In genomic region chr16:88649924-88650748, GRCh38 we compare ENCODE assay signal across 7 cellular contexts. TPM values are rescaled to one million over a fixed set of nuclear protein-coding genes. Genes with fewer than 3 reads are reported as not detected.
A peak's percentile ranks its signal among the peaks of the same experiment; 100 is the strongest.
DNase-seq lines count a peak whose midpoint lies in the region; ATAC-seq and TF ChIP-seq lines count a peak whose summit lies in the region.

No MANE protein-coding gene starts in this region.

- H3K4me2 ChIP-seq in OCI-LY3 (ENCODE audit: low read length): peak overlapping the region; percentile 89

- H3K4me1 ChIP-seq in OCI-LY3 (ENCODE audit: low read length) (peaks cover 34% of the 10 kb centered on the region), lung (ENCODE audit: control insufficient read depth in 2 of 2, insufficient read depth in 2 of 2, low read length in 2 of 2) (peaks cover 0 to 12% of the 10 kb centered on the region in 2 donors), thymus (ENCODE audit: control insufficient read depth, insufficient read depth, low read length) (peaks cover 13% of the 10 kb centered on the region)

- no peak overlapping the region for H2AFZ ChIP-seq in OCI-LY3 (ENCODE audit: low read depth, low read length)

- in situ Hi-C loops in G401 (cut with HindIII; ENCODE audit: low sequenced_read_pairs): no loop called here

- H3K4me3 ChIP-seq in OCI-LY3 (ENCODE audit: low read length) (peak overlapping the region; percentile 99), lung (peak overlapping the region; percentile 55), thymus (ENCODE audit: low read length) (peak overlapping the region; percentile 63)

- no peaks in the 10 kb centered on the region for H3K9me3 Mint-ChIP-seq in central memory CD8-positive, alpha-beta T cell

- H3K9me3 ChIP-seq in OCI-LY3 (ENCODE audit: insufficient read depth, low read length) (no peaks in the 10 kb centered on the region), lung (ENCODE audit: control insufficient read depth in 2 of 2, insufficient read depth in 1 of 2, low read length in 1 of 2) (no peaks in the 10 kb centered on the region), thymus (ENCODE audit: control insufficient read depth) (no peaks in the 10 kb centered on the region)

- peaks cover 52% of the 10 kb centered on the region for H4K20me1 ChIP-seq in OCI-LY3 (ENCODE audit: insufficient read depth, low read length)

- TF ChIP-seq CTCF in OCI-LY3 (IDR thresholded peaks at IDR 0.05; ENCODE audit: low read depth, low read length) (no peak), lung (IDR thresholded peaks at IDR 0.05; ENCODE audit: control extremely low read depth, extremely low read depth) (no peak)

- H3K36me3 Mint-ChIP-seq in central memory CD8-positive, alpha-beta T cell (ENCODE audit: insufficient read depth): peaks cover 29% of the 10 kb centered on the region

- peak overlapping the region; percentile 92 for H3K27ac Mint-ChIP-seq in central memory CD8-positive, alpha-beta T cell (ENCODE audit: low read depth)

- H3K4me3 Mint-ChIP-seq in central memory CD8-positive, alpha-beta T cell: peak overlapping the region; percentile 87

- 6 to 18% methylated on average over 23 to 37 of the region's 37 CpGs for WGBS in lung, 2 donors
- 10% methylated on average over 37 of the region's 37 CpGs for WGBS in thymus

- peaks cover 17% of the 10 kb centered on the region for H3K4me1 Mint-ChIP-seq in central memory CD8-positive, alpha-beta T cell

- H3K9ac ChIP-seq in OCI-LY3 (ENCODE audit: low read length): peak overlapping the region; percentile 98

- ATAC-seq in GM18505 (IDR thresholded peaks at IDR 0.05; ENCODE audit: unreplicated experiment) (peak; percentile 3), HG02678 (IDR thresholded peaks at IDR 0.05; ENCODE audit: unreplicated experiment) (peak; percentile 18), lung (ENCODE audit: insufficient read depth, low FRiP score) (peak; percentile 31)
- ATAC-seq in central memory CD8-positive, alpha-beta T cell (replicated peaks; ENCODE audit: extremely low read depth, poor library complexity, severe bottlenecking): no peak

- TF ChIP-seq POLR2A in GM18505 (IDR thresholded peaks at IDR 0.05; ENCODE audit: borderline replicate concordance, extremely low read depth, insufficient read depth, insufficient read length): peak; percentile 6

- H3K27me3 Mint-ChIP-seq in central memory CD8-positive, alpha-beta T cell: no peaks in the 10 kb centered on the region

- H3K79me2 ChIP-seq in OCI-LY3 (ENCODE audit: low read length): peaks cover 38% of the 10 kb centered on the region

- H3K36me3 ChIP-seq in OCI-LY3 (replicated peaks; ENCODE audit: low read depth, low read length) (peaks cover 48% of the 10 kb centered on the region), lung (ENCODE audit: control insufficient read depth in 2 of 2, insufficient read depth in 2 of 2, low read length in 2 of 2) (peaks cover 0 to 33% of the 10 kb centered on the region in 2 donors), thymus (ENCODE audit: control insufficient read depth, insufficient read depth) (peaks cover 36% of the 10 kb centered on the region)

- DNase-seq in central memory CD8-positive, alpha-beta T cell (ENCODE audit: low spot score in 2 of 2): peak in 1 of 2 donors; percentile 35
- DNase-seq in lung (ENCODE audit: low spot score): no peak
- no peak for DNase-seq in G401 (ENCODE audit: low spot score)

- peak overlapping the region; percentile 97 for H3K27ac ChIP-seq in OCI-LY3 (ENCODE audit: low read length)
- H3K27ac ChIP-seq in lung (ENCODE audit: low read depth in 1 of 2, low read length in 1 of 2): peak overlapping the region in 1 of 2 donors; percentile 33
- H3K27ac ChIP-seq in thymus (ENCODE audit: low read depth): peak overlapping the region; percentile 80

- H3K27me3 ChIP-seq in OCI-LY3 (ENCODE audit: low read depth, low read length) (no peaks in the 10 kb centered on the region), lung (ENCODE audit: control insufficient read depth, insufficient read depth) (no peaks in the 10 kb centered on the region), thymus (ENCODE audit: control insufficient read depth, insufficient read depth) (no peaks in the 10 kb centered on the region)

RNA-seq across cellular contexts. Expression of gene CYBA, which starts 0.7 kb away (rescaled TPM):
- 100 to 1,000 TPM; 113 to 404 TPM for total RNA-seq in lung
- polyA plus RNA-seq in lung: 100 to 1,000 TPM; 294 to 879 TPM
- 208 TPM for polyA plus RNA-seq in thymus
- total RNA-seq in G401 (2014; rRNA removed; shearing (Covaris generic)): 299 and 403 TPM in 2 replicates

RNA-seq across cellular contexts. Expression of gene IL17C, which starts 11.8 kb away (rescaled TPM):
- total RNA-seq in lung: not detected
- polyA plus RNA-seq in lung (1 to 10 TPM in 1 of 2 donors, under 1 TPM in 1; 0.14 to 1.8 TPM), thymus (0.09 TPM)
- 0.43 TPM in 1 of 2 replicates, not detected in the other for total RNA-seq in G401 (2014; rRNA removed; shearing (Covaris generic))

RNA-seq across cellular contexts. Expression of gene MVD, which starts 12.8 kb away (rescaled TPM):
- 100 to 1,000 TPM in 1 of 2 donors, 10 to 100 TPM in 1; 39.1 to 123 TPM for total RNA-seq in lung
- polyA plus RNA-seq in lung (100 to 1,000 TPM; 115 to 135 TPM), thymus (30.2 TPM)
- 48.9 and 63.5 TPM in 2 replicates for total RNA-seq in G401 (2014; rRNA removed; shearing (Covaris generic))

RNA-seq across cellular contexts. Expression of gene SNAI3, which starts 36.2 kb away (rescaled TPM):
- total RNA-seq in lung: 1 to 10 TPM; 1.1 to 2.6 TPM
- polyA plus RNA-seq in lung (1 to 10 TPM; 3.2 to 3.8 TPM), thymus (2.9 TPM)
- 0.18 and 0.88 TPM in 2 replicates for total RNA-seq in G401 (2014; rRNA removed; shearing (Covaris generic))

RNA-seq across cellular contexts. Expression of gene RNF166, which starts 56.1 kb away (rescaled TPM):
- 10 to 100 TPM; 15.2 to 45.9 TPM for total RNA-seq in lung
- polyA plus RNA-seq in lung (10 to 100 TPM; 42.4 to 51.6 TPM), thymus (144 TPM)
- 22.3 and 31.3 TPM in 2 replicates for total RNA-seq in G401 (2014; rRNA removed; shearing (Covaris generic))
